In the genomic region with DNA sequence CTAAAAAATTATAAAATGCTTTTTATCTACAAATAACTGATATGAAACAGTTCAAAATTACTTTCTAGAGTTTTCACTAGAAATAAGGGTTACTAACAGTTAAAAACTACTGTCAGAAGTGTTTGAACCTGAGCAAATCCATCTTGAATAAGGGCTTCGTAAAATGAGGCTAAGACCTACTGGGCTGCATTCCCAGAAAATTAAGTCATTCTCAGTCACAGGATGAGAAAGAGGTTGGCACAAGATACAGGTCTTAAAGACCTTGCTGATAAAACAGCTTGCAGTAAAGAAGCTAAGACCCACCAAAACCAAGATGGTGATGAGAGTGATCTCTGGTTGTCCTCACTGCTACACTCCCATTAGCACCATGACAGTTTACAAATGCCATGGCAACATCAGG, we compare ENCODE assay signal across 19 cellular contexts.
"Had no signal": no experiment of that assay in that cellular context is flagged by ENCODE, and none has a peak within 500 bp of the region (broad histone marks: within the 10 kb centered on the region; RNA-seq: fewer than 3 reads in every experiment).

No MANE protein-coding gene starts in this region.

- H2AFZ ChIP-seq: parathyroid adenoma had no signal

- H3K27me3 ChIP-seq: adrenal gland, heart right ventricle, right lobe of liver, suprapubic skin had no signal

- H3K36me3 ChIP-seq: adrenal gland, heart right ventricle, lower lobe of right lung, right lobe of liver, suprapubic skin had no signal

- H3K27me3 Mint-ChIP-seq: stimulated activated naive CD8-positive, alpha-beta T cell treated with anti-CD3 and anti-CD28 coated beads, Interleukin-15, amount 100 ng/mL, for 72 hours; type B pancreatic cell had no signal

- H3K27ac Mint-ChIP-seq: activated naive CD4-positive, alpha-beta T cell treated with anti-CD3 and anti-CD28 coated beads, Interleukin-2, amount 50 U/mL, for 72 hours; activated T-cell treated with anti-CD3 and anti-CD28 coated beads, Interleukin-2, amount 50 U/mL, for 72 hours; endodermal cell; nephron; stimulated activated naive CD8-positive, alpha-beta T cell treated with anti-CD3 and anti-CD28 coated beads, Interleukin-15, amount 100 ng/mL, for 72 hours; type B pancreatic cell had no signal

- H3K4me3 ChIP-seq: adrenal gland, heart right ventricle, lower lobe of right lung, right lobe of liver, smooth muscle cell, suprapubic skin had no signal

- H3K79me2 ChIP-seq: parathyroid adenoma had no signal

- ATAC-seq: activated naive CD4-positive, alpha-beta T cell treated with anti-CD3 and anti-CD28 coated beads, Interleukin-2, amount 50 U/mL, for 72 hours; activated T-cell treated with anti-CD3 and anti-CD28 coated beads, Interleukin-2, amount 50 U/mL, for 72 hours; heart right ventricle; lower lobe of right lung; right lobe of liver; stimulated activated naive CD8-positive, alpha-beta T cell treated with anti-CD3 and anti-CD28 coated beads, Interleukin-15, amount 100 ng/mL, for 72 hours had no signal

- H3K4me1 ChIP-seq: adrenal gland, heart right ventricle, lower lobe of right lung, parathyroid adenoma, right lobe of liver, suprapubic skin had no signal

- H3K9me3 ChIP-seq: lower lobe of right lung, right lobe of liver, suprapubic skin had no signal

- H3K4me3 Mint-ChIP-seq: activated T-cell treated with anti-CD3 and anti-CD28 coated beads, Interleukin-2, amount 50 U/mL, for 72 hours; endodermal cell; nephron; stimulated activated naive CD8-positive, alpha-beta T cell treated with anti-CD3 and anti-CD28 coated beads, Interleukin-15, amount 100 ng/mL, for 72 hours; type B pancreatic cell had no signal

- H3K27ac ChIP-seq: adrenal gland, heart right ventricle, lower lobe of right lung, parathyroid adenoma, right lobe of liver, suprapubic skin had no signal

- DNase-seq: activated CD4-positive, alpha-beta T cell treated with anti-CD3 and anti-CD28 coated beads, Interleukin-2, amount 50 U/mL, for 4 hours; activated effector memory CD4-positive, alpha-beta T cell treated with anti-CD3 and anti-CD28 coated beads, Interleukin-2, amount 50 U/mL, for 16 hours; activated T-cell treated with anti-CD3 and anti-CD28 coated beads, Interleukin-2, amount 50 U/mL, for 72 hours; caudate nucleus; endodermal cell; erythroblast; heart right ventricle; lower lobe of right lung; midbrain; right lobe of liver; stimulated activated CD4-positive, alpha-beta T cell treated with anti-CD3 and anti-CD28 coated beads, Interleukin-4, amount 100 ng/mL, for 1 hour; stimulated activated naive CD8-positive, alpha-beta T cell treated with anti-CD3 and anti-CD28 coated beads, Interleukin-15, amount 100 ng/mL, for 72 hours had no signal

- H3K9me3 Mint-ChIP-seq: type B pancreatic cell had no signal

- H3K9ac ChIP-seq: parathyroid adenoma had no signal

- H3K36me3 Mint-ChIP-seq: activated naive CD4-positive, alpha-beta T cell treated with anti-CD3 and anti-CD28 coated beads, Interleukin-2, amount 50 U/mL, for 72 hours; type B pancreatic cell had no signal

- H3K4me2 ChIP-seq: smooth muscle cell had no signal
